Comparison of ENCODE assay signal across 8 cellular contexts in the genomic region with DNA sequence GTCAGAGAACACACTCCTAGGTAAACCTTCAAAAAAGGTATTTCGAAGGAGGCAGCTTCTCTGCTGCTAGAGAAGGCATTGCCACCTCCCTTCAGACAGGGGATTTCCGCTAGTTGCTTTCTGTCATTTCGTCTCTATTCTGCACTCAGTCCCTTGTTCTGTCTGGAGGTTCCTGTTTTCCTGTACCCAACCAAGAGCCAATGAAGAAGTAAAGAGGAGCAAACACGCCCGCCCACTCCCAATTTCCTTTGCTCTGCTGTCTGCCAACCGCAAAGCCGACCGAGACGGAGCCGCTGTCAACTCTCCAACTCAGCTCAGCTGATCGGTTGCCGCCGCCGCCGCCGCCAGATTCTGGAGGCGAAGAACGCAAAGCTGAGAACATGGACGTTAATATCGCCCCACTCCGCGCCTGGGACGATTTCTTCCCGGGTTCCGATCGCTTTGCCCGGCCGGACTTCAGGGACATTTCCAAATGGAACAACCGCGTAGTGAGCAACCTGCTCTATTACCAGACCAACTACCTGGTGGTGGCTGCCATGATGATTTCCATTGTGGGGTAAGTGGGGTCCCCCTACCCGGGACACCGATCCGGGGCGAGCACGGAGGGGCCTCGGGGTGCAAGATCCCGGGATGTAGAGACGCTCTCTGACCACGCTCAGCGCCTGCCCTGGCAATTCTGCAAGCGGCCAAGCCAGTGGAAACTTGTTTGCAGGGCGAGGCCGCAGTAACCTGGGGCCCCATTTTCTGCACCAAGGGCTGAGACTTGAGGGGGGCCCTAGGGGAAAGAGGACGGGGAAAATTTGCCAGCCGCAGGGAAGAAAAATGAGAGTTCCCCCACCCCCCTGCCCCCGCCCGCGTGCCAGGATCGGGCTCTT. TPM values are rescaled to one million over a fixed set of nuclear protein-coding genes. Genes with fewer than 3 reads are reported as not detected.
DNase-seq lines count a peak whose midpoint lies in the region; ATAC-seq and TF ChIP-seq lines count a peak whose summit lies in the region.

A gene with protein sequence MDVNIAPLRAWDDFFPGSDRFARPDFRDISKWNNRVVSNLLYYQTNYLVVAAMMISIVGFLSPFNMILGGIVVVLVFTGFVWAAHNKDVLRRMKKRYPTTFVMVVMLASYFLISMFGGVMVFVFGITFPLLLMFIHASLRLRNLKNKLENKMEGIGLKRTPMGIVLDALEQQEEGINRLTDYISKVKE (plus strand): TSS at position 270 of the 875 bp plus-strand sequence. CDS start 111 bp downstream, at position 381.

- DNase-seq in GM12864 (ENCODE audit: low read depth), result peak; percentile 90
- peak; percentile 78 for DNase-seq in NCI-H146 (lab: John Stamatoyannopoulos, UW)
- DNase-seq in T-helper 1 cell, result peak; percentile 81 to 96 (median 89)
- peak; percentile 92 to 97 (median 95) for DNase-seq in adrenal gland
- peak; percentile 93 to 95 for DNase-seq in heart right ventricle
- peak; percentile 98 for DNase-seq in posterior vena cava (ENCODE audit: low spot score)
- DNase-seq in upper lobe of right lung, result peak; percentile 97

- no peak for TF ChIP-seq CTCF in GM12864 (IDR thresholded peaks at IDR 0.05; ENCODE audit: low read depth, low read length, missing control alignments)
- TF ChIP-seq CTCF in adrenal gland (IDR thresholded peaks at IDR 0.05), result no peak
- TF ChIP-seq CTCF in heart right ventricle (IDR thresholded peaks at IDR 0.05), result no peak
- TF ChIP-seq CTCF in upper lobe of right lung (IDR thresholded peaks at IDR 0.05), result no peak

- H3K27ac ChIP-seq in adrenal gland, result peak within 1 kb of the TSS; percentile 66 to 96 (median 90)
- H3K27ac ChIP-seq in heart right ventricle, result peak within 1 kb of the TSS; percentile 91 to 97 (median 96)
- H3K27ac ChIP-seq in upper lobe of right lung, result peak within 1 kb of the TSS; percentile 92

- peak; percentile 33 to 88 for TF ChIP-seq POLR2A in adrenal gland (IDR thresholded peaks at IDR 0.05)

- H3K27me3 ChIP-seq in adrenal gland (no peaks in the 10 kb centered on the region), heart right ventricle (no peaks in the 10 kb centered on the region), upper lobe of right lung (no peaks in the 10 kb centered on the region)

- H3K36me3 ChIP-seq in adrenal gland (replicated peaks in 1 of 2), result no peaks in the 10 kb centered on the region
- H3K36me3 ChIP-seq in heart right ventricle, result peaks cover 0 to 4% (median 0%) of the 10 kb centered on the region in 9 donors
- no peaks in the 10 kb centered on the region for H3K36me3 ChIP-seq in upper lobe of right lung

- ATAC-seq in HG02642 (IDR thresholded peaks at IDR 0.05; ENCODE audit: poor library complexity, unreplicated experiment) (peak; percentile 60), heart right ventricle (peak; percentile 65 to 83 (median 76)), upper lobe of right lung (peak; percentile 81)

- H3K9me3 ChIP-seq in adrenal gland (replicated peaks in 1 of 3) (no peaks in the 10 kb centered on the region), heart right ventricle (no peaks in the 10 kb centered on the region), upper lobe of right lung (no peaks in the 10 kb centered on the region)

- H3K4me3 ChIP-seq in GM12864 (ENCODE audit: low read depth, low read length), result peak within 1 kb of the TSS; percentile 75
- H3K4me3 ChIP-seq in adrenal gland, result peak within 1 kb of the TSS; percentile 58 to 92 (median 66)
- H3K4me3 ChIP-seq in heart right ventricle, result peak within 1 kb of the TSS; percentile 67 to 94 (median 91)
- peak within 1 kb of the TSS; percentile 74 for H3K4me3 ChIP-seq in upper lobe of right lung

- 1 to 2% (median 1%) methylated on average over 35 to 49 of the region's 49 CpGs for WGBS in adrenal gland, 4 donors
- 1% methylated on average over 49 of the region's 49 CpGs for WGBS in heart right ventricle, 2 donors

- H3K4me1 ChIP-seq in adrenal gland (replicated peaks in 1 of 2) (peaks cover 45 to 69% of the 10 kb centered on the region in 2 donors), heart right ventricle (peaks cover 11 to 87% (median 77%) of the 10 kb centered on the region in 9 donors), upper lobe of right lung (peaks cover 62% of the 10 kb centered on the region)

- intact Hi-C loops in adrenal gland (cut with DNase I) (no loop called here), heart right ventricle (cut with DNase I) (loop anchor here in 3 of 10 donors (5.0 kb wide), 2 partner anchors 32 to 37 kb away; a partner anchor contains a TSS), posterior vena cava (cut with DNase I) (no loop called here), upper lobe of right lung (cut with DNase I) (no loop called here)

RNA-seq across cellular contexts. Expression of the gene that starts here (rescaled TPM):
- total RNA-seq in adrenal gland, result 100 to 1,000 TPM; 105 to 276 (median 191) TPM
- 100 to 1,000 TPM; 100 to 198 (median 130) TPM for polyA plus RNA-seq in adrenal gland
- 100 to 1,000 TPM; 151 to 226 (median 195) TPM for total RNA-seq in heart right ventricle
- 100 to 1,000 TPM; 156 to 224 TPM for polyA plus RNA-seq in heart right ventricle
- total RNA-seq in posterior vena cava, result 100 to 1,000 TPM; 153 to 174 TPM
- total RNA-seq in upper lobe of right lung, result 132 TPM

Comparison
In these comparisons a context has a peak if more than half of its experiments do, and no peak if none do; other contexts are left out.
1. Peak in every context shown above with its lines: DNase-seq, ATAC-seq, H3K4me3 ChIP-seq and H3K27ac ChIP-seq.